Comparison of ENCODE assay signal across 18 cellular contexts in the genomic region with DNA sequence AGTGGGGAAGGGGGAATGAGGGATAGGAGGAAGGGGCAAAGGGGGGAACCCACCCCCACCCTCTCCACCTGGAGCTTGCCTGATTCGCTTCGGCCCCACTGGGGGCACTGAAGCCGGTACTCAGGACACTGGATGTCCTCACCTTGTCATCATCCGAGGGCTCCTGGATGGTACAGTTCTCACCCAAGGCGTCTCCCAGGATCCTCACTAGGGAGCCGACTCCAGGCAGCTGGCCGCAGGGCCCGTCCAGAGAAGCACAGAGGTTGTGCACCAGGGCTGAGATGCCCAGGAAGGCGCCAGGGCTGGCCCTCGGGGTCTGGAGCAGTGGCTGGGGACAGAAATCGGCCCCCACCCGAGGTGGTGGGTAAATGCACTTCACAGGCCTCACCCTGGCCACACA.
A peak's percentile ranks its signal among the peaks of the same experiment; 100 is the strongest.
DNase-seq lines count a peak whose midpoint lies in the region; ATAC-seq, FAIRE-seq and TF ChIP-seq lines count a peak whose summit lies in the region.
"Had no signal": no experiment of that assay in that cellular context is flagged by ENCODE, and none has a peak within 500 bp of the region (broad histone marks: within the 10 kb centered on the region; RNA-seq: fewer than 3 reads in every experiment).

No MANE protein-coding gene starts in this region.

- TF ChIP-seq EP300 in K562 (IDR thresholded peaks at IDR 0.05; ENCODE audit: low read length), result no peak

- BruUV-seq in K562 (replicated peaks; lab: Mats Ljungman, UMichigan), result no TSS peak

- DNase-seq in K562 (ENCODE audit: extremely low read depth in 1 of 4, low spot score in 3 of 4), result no peak
- DNase-seq in stimulated activated CD4-positive, alpha-beta T cell treated with anti-CD3 and anti-CD28 coated beads, Interleukin-4, amount 100 ng/mL, for 1 hour, result no peak
- no peak for DNase-seq in DMS114 treated with DMSO at 0.1 percent for 48 hours (lab: John Stamatoyannopoulos, UW; ENCODE audit: unreplicated experiment)
- DNase-seq in NCI-H446 (lab: John Stamatoyannopoulos, UW), result no peak
- DNase-seq: activated CD4-positive, alpha-beta T cell treated with anti-CD3 and anti-CD28 coated beads, Interleukin-2, amount 50 U/mL, for 48 hours; activated effector memory CD4-positive, alpha-beta T cell treated with anti-CD3 and anti-CD28 coated beads, Interleukin-2, amount 50 U/mL, for 16 hours; activated naive CD8-positive, alpha-beta T cell treated with anti-CD3 and anti-CD28 coated beads, Interleukin-2, amount 50 U/mL, for 24 hours; COR-L47; cortex of kidney; naive B cell; NCI-H1436; NCI-H526; pancreas had no signal

- in situ Hi-C loops in K562 (cut with MboI), result no loop called here

- peak overlapping the region; percentile 70; the same call in 1 of the 2 replicates for H3K9ac ChIP-seq in KMS-11
- peak overlapping the region in 1 of 2 experiments; percentile 57; a peak in 1 of 4 replicates for H3K9ac ChIP-seq in K562 (ENCODE audit: insufficient read depth in 1 of 2, low read depth in 2 of 2, low read length in 2 of 2)
- peak overlapping the region in 2 of 3 donors; percentile 66 to 85 for H3K9ac ChIP-seq in skeletal muscle tissue (ENCODE audit: low read depth in 1 of 3, low read length in 3 of 3)

- TF ChIP-seq CTCF in DOHH2 (IDR thresholded peaks at IDR 0.05; ENCODE audit: low read depth, low read length, poor library complexity, severe bottlenecking) (no peak), KMS-11 (conservative IDR thresholded peaks at IDR 0.05; ENCODE audit: low read depth, low read length) (no peak), K562 (IDR thresholded peaks at IDR 0.05 in 2 of 3, conservative IDR thresholded peaks at IDR 0.05 in 1 of 3; ENCODE audit: insufficient read depth in 2 of 3, low read depth in 1 of 3, low read length in 3 of 3) (no peak)

- H4K20me1 ChIP-seq in DOHH2 (ENCODE audit: control insufficient read depth, insufficient read depth, low read depth, low read length) (no peaks in the 10 kb centered on the region), KMS-11 (ENCODE audit: insufficient read depth) (no peaks in the 10 kb centered on the region), K562 (replicated peaks; ENCODE audit: control insufficient read depth, insufficient read depth, low read length) (0 out of 2 replicates have a peak, but pooled peaks cover 1% of the 10 kb centered on the region)

- ATAC-seq in K562, result no peak
- ATAC-seq: activated naive CD8-positive, alpha-beta T cell treated with anti-CD3 and anti-CD28 coated beads, Interleukin-2, amount 50 U/mL, for 24 hours; pancreas had no signal

- TF ChIP-seq RAD21 in K562 (CRISPR knock-in tag; conservative IDR thresholded peaks at IDR 0.05 in 1 of 2, IDR thresholded peaks at IDR 0.05 in 1 of 2), result no peak

- 64% methylated on average over 7 of the region's 12 CpGs for WGBS in K562 (ENCODE audit: insufficient coverage, low coverage, missing lambda C conversion rate)

- H3K4me1 ChIP-seq in DOHH2 (ENCODE audit: control insufficient read depth, low read length) (peaks cover 56% of the 10 kb centered on the region), KMS-11 (ENCODE audit: low read depth, poor library complexity, severe bottlenecking) (peaks cover 49% of the 10 kb centered on the region), K562 (replicated peaks in 1 of 2; ENCODE audit: control insufficient read depth in 2 of 2, insufficient read depth in 2 of 2, low read length in 2 of 2) (peaks cover 14 to 24% of the 10 kb centered on the region in 2 experiments), skeletal muscle tissue (ENCODE audit: control insufficient read depth in 3 of 3, insufficient read depth in 3 of 3, low read length in 3 of 3) (peaks cover 27 to 43% (median 39%) of the 10 kb centered on the region in 3 donors)

- H3K79me2 ChIP-seq in DOHH2 (ENCODE audit: control insufficient read depth, low read length) (no peaks in the 10 kb centered on the region), KMS-11 (ENCODE audit: insufficient read depth, low read depth) (no peaks in the 10 kb centered on the region), K562 (ENCODE audit: control insufficient read depth, insufficient read depth, low read length) (peaks cover 8% of the 10 kb centered on the region; the same call in 2 of the 3 replicates)

- POLR2A ChIA-PET in K562 (lab: Yijun Ruan, JAX), result interaction anchor here (0.6 to 1.6 kb wide), 3 partner anchors 11 to 41 kb away, joined by 3 to 4 read pairs (median 3); no protein-coding TSS in a partner anchor

- FAIRE-seq in K562 (lab: Jason Lieb, UNC), result no peak
- FAIRE-seq: islet of Langerhans, pancreas had no signal

- H3K9me1 ChIP-seq in K562 (ENCODE audit: control insufficient read depth, insufficient read depth, low read length), result peaks cover 3% of the 10 kb centered on the region

- H3K4me3 ChIP-seq in DOHH2 (ENCODE audit: low read length) (no peak overlapping the region), KMS-11 (IDR thresholded peaks at IDR 0.05; ENCODE audit: insufficient read depth, low read depth, low read length) (no peak overlapping the region), K562 (no peak overlapping the region), skeletal muscle tissue (ENCODE audit: low read length in 3 of 3) (peak overlapping the region in 1 of 3 donors; percentile 6)
- H3K4me3 ChIP-seq: HAP-1, pancreas had no signal

- H3K27me3 ChIP-seq in DOHH2 (ENCODE audit: control insufficient read depth, low read length), result no peaks in the 10 kb centered on the region
- no peaks in the 10 kb centered on the region for H3K27me3 ChIP-seq in KMS-11 (ENCODE audit: insufficient read depth, low read depth)
- no peaks in the 10 kb centered on the region; a peak in 1 of 5 replicates for H3K27me3 ChIP-seq in K562 (ENCODE audit: control insufficient read depth in 2 of 2, insufficient read depth in 2 of 2, low read length in 2 of 2)
- H3K27me3 ChIP-seq in skeletal muscle tissue (ENCODE audit: control insufficient read depth in 3 of 3, insufficient read depth in 3 of 3, low read length in 3 of 3), result no peaks in the 10 kb centered on the region
- H3K27me3 ChIP-seq: pancreas had no signal

- intact Hi-C loops in K562 (cut with micrococcal nuclease), result no loop called here

- H3K27ac ChIP-seq in DOHH2 (ENCODE audit: low read depth, low read length) (peak overlapping the region; percentile 64), KMS-11 (peak overlapping the region; percentile 91), K562 (ENCODE audit: extremely low read depth, low read depth, low read length) (no peak overlapping the region), skeletal muscle tissue (ENCODE audit: low read depth, low read length) (peak overlapping the region; percentile 88)

- H2AFZ ChIP-seq in KMS-11 (ENCODE audit: low read depth) (peak overlapping the region; percentile 85; the same call in 1 of the 2 replicates), K562 (ENCODE audit: low read depth, low read length) (0 out of 2 replicates have a peak overlapping the region, but pooled peaks have one; percentile 0)

- H3K4me2 ChIP-seq in DOHH2 (ENCODE audit: low read length) (no peak overlapping the region; the same call in 1 of the 2 replicates), KMS-11 (peak overlapping the region; percentile 70), K562 (ENCODE audit: insufficient read depth, low read length) (no peak overlapping the region)

- no peaks in the 10 kb centered on the region for H3K9me2 ChIP-seq in DOHH2 (replicated peaks; ENCODE audit: control insufficient read depth, low read length)

- H3K9me3 ChIP-seq in DOHH2 (ENCODE audit: control insufficient read depth, insufficient read depth, low read length) (peaks cover 4% of the 10 kb centered on the region; the same call in 1 of the 2 replicates), K562 (replicated peaks; ENCODE audit: control insufficient read depth, insufficient read depth, low read depth, low read length) (0 out of 2 replicates have a peak, but pooled peaks cover 2% of the 10 kb centered on the region), skeletal muscle tissue (ENCODE audit: control insufficient read depth in 3 of 3, low read length in 3 of 3) (peaks cover 0 to 5% (median 2%) of the 10 kb centered on the region in 3 donors)
- H3K9me3 ChIP-seq: pancreas had no signal

- H3K36me3 ChIP-seq in DOHH2 (ENCODE audit: control insufficient read depth, low read length) (no peaks in the 10 kb centered on the region), KMS-11 (ENCODE audit: insufficient read depth) (no peaks in the 10 kb centered on the region), K562 (ENCODE audit: control insufficient read depth, insufficient read depth, low read length) (no peaks in the 10 kb centered on the region), skeletal muscle tissue (ENCODE audit: control insufficient read depth in 3 of 3, insufficient read depth in 3 of 3, low read length in 3 of 3) (no peaks in the 10 kb centered on the region)
- H3K36me3 ChIP-seq: HAP-1, pancreas had no signal

- H3F3A ChIP-seq in DOHH2 (ENCODE audit: control insufficient read depth, insufficient read depth), result peaks cover 26% of the 10 kb centered on the region

- TF ChIP-seq POLR2A in K562 (conservative IDR thresholded peaks at IDR 0.05), result no peak

- CTCF ChIA-PET in K562 (lab: Yijun Ruan, JAX; ENCODE audit: low intra/inter-chr PET ratio), result no interaction called here

TF ChIP-seq in K562, 482 proteins besides CTCF, POLR2A, EP300 and RAD21 (continues in another document):
- TF ChIP-seq MAFF (IDR thresholded peaks at IDR 0.05; ENCODE audit: low read length), result no peak
